10 cellular contexts compared by ENCODE assay signal in genomic region chr1:79711001-79711431, GRCh38.
A peak's percentile ranks its signal among the peaks of the same experiment; 100 is the strongest.
DNase-seq lines count a peak whose midpoint lies in the region; ATAC-seq and TF ChIP-seq lines count a peak whose summit lies in the region.
"Had no signal": no experiment of that assay in that cellular context is flagged by ENCODE, and none has a peak within 500 bp of the region (broad histone marks: within the 10 kb centered on the region; RNA-seq: fewer than 3 reads in every experiment).

No MANE protein-coding gene starts in this region.

- H3K9me3 ChIP-seq in endodermal cell (ENCODE audit: control insufficient read depth, low read length) = no peaks in the 10 kb centered on the region
- H3K9me3 ChIP-seq: uterus had no signal

- H3K27ac ChIP-seq in endodermal cell (ENCODE audit: low read depth, low read length) = no peak overlapping the region
- H3K27ac ChIP-seq: uterus had no signal

- peak; percentile 93 for ATAC-seq in GM18870 (IDR thresholded peaks at IDR 0.05; ENCODE audit: unreplicated experiment)
- peak; percentile 90 for ATAC-seq in HG02642 (IDR thresholded peaks at IDR 0.05; ENCODE audit: poor library complexity, unreplicated experiment)
- ATAC-seq in activated T-helper 17 cell treated with anti-CD3 and anti-CD28 coated beads, Interleukin-2, amount 50 U/mL, for 72 hours (replicated peaks) = no peak

- no peaks in the 10 kb centered on the region for H3K27me3 ChIP-seq in endodermal cell (ENCODE audit: control insufficient read depth, insufficient read depth, low read length, poor library complexity, severe bottlenecking)
- H3K27me3 ChIP-seq: uterus had no signal

- DNase-seq in HT1080 (ENCODE audit: low read depth) (peak; percentile 42), kidney tubule cell (ENCODE audit: low spot score) (peak; percentile 92), epidermal melanocyte (ENCODE audit: insufficient read length, low spot score) (no peak), endodermal cell (no peak), DMS79 (lab: John Stamatoyannopoulos, UW) (no peak)
- DNase-seq: NCI-H1092 treated with DMSO at 0.1 percent for 48 hours, uterus had no signal

- H3K27ac Mint-ChIP-seq in activated T-helper 17 cell treated with anti-CD3 and anti-CD28 coated beads, Interleukin-2, amount 50 U/mL, for 72 hours = no peak overlapping the region
- H3K27ac Mint-ChIP-seq in endodermal cell = no peak overlapping the region

- TF ChIP-seq CTCF in endodermal cell (conservative IDR thresholded peaks at IDR 0.05) = no peak

- peaks cover 8% of the 10 kb centered on the region for H3K9me3 Mint-ChIP-seq in activated T-helper 17 cell treated with anti-CD3 and anti-CD28 coated beads, Interleukin-2, amount 50 U/mL, for 72 hours
- H3K9me3 Mint-ChIP-seq in endodermal cell = no peaks in the 10 kb centered on the region

- no peak overlapping the region for H3K4me3 Mint-ChIP-seq in activated T-helper 17 cell treated with anti-CD3 and anti-CD28 coated beads, Interleukin-2, amount 50 U/mL, for 72 hours
- no peak overlapping the region for H3K4me3 Mint-ChIP-seq in endodermal cell

- H3K4me1 Mint-ChIP-seq in activated T-helper 17 cell treated with anti-CD3 and anti-CD28 coated beads, Interleukin-2, amount 50 U/mL, for 72 hours = no peaks in the 10 kb centered on the region
- H3K4me1 Mint-ChIP-seq in endodermal cell = peaks cover 7% of the 10 kb centered on the region

- no peak overlapping the region for H3K9ac ChIP-seq in endodermal cell (ENCODE audit: extremely low read depth, low read length, poor library complexity, severe bottlenecking)

- WGBS in endodermal cell (ENCODE audit: insufficient coverage in 1 of 2, insufficient read length in 1 of 2), 2 experiments = 50 to 67% methylated on average over 2 to 3 of the region's 3 CpGs

- H3K4me3 ChIP-seq in endodermal cell (ENCODE audit: low read length) = no peak overlapping the region
- H3K4me3 ChIP-seq: uterus had no signal

- H3K27me3 Mint-ChIP-seq in activated T-helper 17 cell treated with anti-CD3 and anti-CD28 coated beads, Interleukin-2, amount 50 U/mL, for 72 hours = no peaks in the 10 kb centered on the region
- no peaks in the 10 kb centered on the region for H3K27me3 Mint-ChIP-seq in endodermal cell (ENCODE audit: insufficient read depth)

- H3K4me1 ChIP-seq in endodermal cell (ENCODE audit: control insufficient read depth, insufficient read depth, low read length) = no peaks in the 10 kb centered on the region
- H3K4me1 ChIP-seq: uterus had no signal

- no peaks in the 10 kb centered on the region for H3K36me3 Mint-ChIP-seq in activated T-helper 17 cell treated with anti-CD3 and anti-CD28 coated beads, Interleukin-2, amount 50 U/mL, for 72 hours (ENCODE audit: low read depth)
- peaks cover 2% of the 10 kb centered on the region for H3K36me3 Mint-ChIP-seq in endodermal cell (ENCODE audit: low read depth)

- H3K36me3 ChIP-seq in endodermal cell (ENCODE audit: control insufficient read depth, insufficient read depth, low read length) = no peaks in the 10 kb centered on the region
- H3K36me3 ChIP-seq: uterus had no signal

Comparison
In these comparisons a context has a peak if more than half of its experiments do, and no peak if none do; other contexts are left out.
1. DNase-seq: peak in HT1080 (single experiment) and kidney tubule cell (single experiment); none in epidermal melanocyte (single experiment), endodermal cell (single experiment) and DMS79 (single experiment).